ENCODE assay signal across 19 cellular contexts in the genomic region with DNA sequence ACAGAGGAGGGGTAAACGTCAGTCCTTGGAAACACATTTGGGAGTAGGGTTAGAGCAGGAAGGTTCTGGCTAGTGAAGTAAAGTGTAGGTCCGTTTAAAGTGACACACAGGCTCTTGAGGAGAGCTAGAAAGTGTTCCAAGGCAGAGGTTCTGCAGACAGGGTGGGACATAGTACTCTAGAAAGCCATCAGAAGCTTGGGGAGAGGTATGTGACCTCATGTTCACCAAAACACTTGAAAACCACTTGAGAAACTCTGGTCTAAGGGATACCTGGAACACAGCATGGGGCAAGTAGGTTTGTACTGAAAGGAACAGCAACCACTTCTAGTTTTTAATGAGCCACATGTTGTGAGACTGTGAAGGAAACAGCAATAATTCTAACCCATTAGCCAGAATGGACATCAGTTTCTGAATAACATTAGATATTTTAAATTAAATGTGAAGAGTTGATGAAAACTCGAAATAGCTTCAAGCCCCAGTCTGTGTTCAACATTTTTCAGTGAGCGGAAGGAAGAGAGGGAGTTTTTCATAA. TPM values are rescaled to one million over a fixed set of nuclear protein-coding genes. Genes with fewer than 3 reads are reported as not detected.
DNase-seq lines count a peak whose midpoint lies in the region; ATAC-seq and TF ChIP-seq lines count a peak whose summit lies in the region.
"Had no signal": no experiment of that assay in that cellular context is flagged by ENCODE, and none has a peak within 500 bp of the region (broad histone marks: within the 10 kb centered on the region; RNA-seq: fewer than 3 reads in every experiment).

No MANE protein-coding gene starts in this region.

- peak; percentile 6 for ATAC-seq in left lobe of liver
- ATAC-seq in GM21381 (IDR thresholded peaks at IDR 0.05; ENCODE audit: unreplicated experiment): no peak
- ATAC-seq: heart left ventricle; stimulated activated effector memory CD8-positive, alpha-beta T cell treated with anti-CD3 and anti-CD28 coated beads, Interleukin-12 subunit alpha, Interleukin-12 subunit beta, amount 100 ng/mL, for 72 hours; T-helper 17 cell had no signal

- H3F3A ChIP-seq in OCI-LY1 (ENCODE audit: insufficient read depth, low read length): peaks cover 5% of the 10 kb centered on the region; the same call in 1 of the 2 replicates
- H3F3A ChIP-seq in smooth muscle cell (ENCODE audit: low read depth): peaks cover 8% of the 10 kb centered on the region

- H3K36me3 ChIP-seq in OCI-LY1 (ENCODE audit: insufficient read depth, low read length): peaks cover 72% of the 10 kb centered on the region; the same call in 1 of the 2 replicates
- H3K36me3 ChIP-seq in smooth muscle cell (ENCODE audit: low read depth): no peaks in the 10 kb centered on the region
- H3K36me3 ChIP-seq: breast epithelium, suprapubic skin had no signal

- H3K4me1 ChIP-seq in OCI-LY1 (ENCODE audit: insufficient read depth, low read length, severe bottlenecking) (peaks cover 67% of the 10 kb centered on the region), smooth muscle cell (ENCODE audit: low read depth) (peaks cover 49% of the 10 kb centered on the region)
- H3K4me1 ChIP-seq: breast epithelium, suprapubic skin had no signal

- H3K9ac ChIP-seq in OCI-LY1 (ENCODE audit: low read length) (peak overlapping the region; percentile 6; the same call in 1 of the 2 replicates), smooth muscle cell (ENCODE audit: low read depth) (no peak overlapping the region)

- H2AFZ ChIP-seq in OCI-LY1 (ENCODE audit: low read length): no peak overlapping the region
- no peak overlapping the region for H2AFZ ChIP-seq in smooth muscle cell (ENCODE audit: low read depth)

- WGBS in smooth muscle cell (ENCODE audit: low lambda C conversion rate): 89% methylated on average over 4 of the region's 4 CpGs

- H3K4me3 ChIP-seq in OCI-LY1 (ENCODE audit: low read depth, low read length, poor library complexity, severe bottlenecking) (no peak overlapping the region), smooth muscle cell (no peak overlapping the region)
- H3K4me3 ChIP-seq: breast epithelium, heart left ventricle, suprapubic skin had no signal

- DNase-seq in NCI-H2107 treated with DMSO at 0.1 percent for 48 hours (lab: John Stamatoyannopoulos, UW; ENCODE audit: unreplicated experiment) (peak; percentile 57), NCI-H2107 (lab: John Stamatoyannopoulos, UW) (no peak), left lobe of liver (ENCODE audit: low spot score) (no peak), smooth muscle cell (lab: John Stamatoyannopoulos, UW; ENCODE audit: unreplicated experiment) (no peak)
- DNase-seq in activated CD8-positive, alpha-beta memory T cell treated with anti-CD3 and anti-CD28 coated beads, Interleukin-2, amount 50 U/mL, for 4 hours: no peak
- DNase-seq in effector CD4-positive, alpha-beta T cell: no peak
- DNase-seq: activated effector memory CD4-positive, alpha-beta T cell treated with anti-CD3 and anti-CD28 coated beads, Interleukin-2, amount 50 U/mL, for 16 hours; COR-L47; cortex of kidney; heart left ventricle; KBM-7; MV-4-11; T-helper 17 cell had no signal

- no peaks in the 10 kb centered on the region for H3K27me3 ChIP-seq in OCI-LY1 (ENCODE audit: insufficient read depth, low read length)
- H3K27me3 ChIP-seq in smooth muscle cell (ENCODE audit: low read depth): no peaks in the 10 kb centered on the region
- H3K27me3 ChIP-seq: breast epithelium, suprapubic skin had no signal

- H3K9me3 ChIP-seq in OCI-LY1 (ENCODE audit: low read length) (no peaks in the 10 kb centered on the region), smooth muscle cell (replicated peaks; ENCODE audit: low read depth) (no peaks in the 10 kb centered on the region)
- H3K9me3 ChIP-seq: breast epithelium, heart left ventricle, suprapubic skin had no signal

- H3K27ac ChIP-seq in OCI-LY1 (ENCODE audit: low read depth, low read length, poor library complexity, severe bottlenecking): peak overlapping the region; percentile 94
- H3K27ac ChIP-seq in smooth muscle cell (ENCODE audit: low read depth): no peak overlapping the region
- H3K27ac ChIP-seq: breast epithelium, heart left ventricle, suprapubic skin had no signal

- TF ChIP-seq CTCF in OCI-LY1 (IDR thresholded peaks at IDR 0.05; ENCODE audit: low read length): no peak
- TF ChIP-seq CTCF in smooth muscle cell (IDR thresholded peaks at IDR 0.05; ENCODE audit: borderline replicate concordance, insufficient read depth, poor library complexity, severe bottlenecking): no peak

- no peaks in the 10 kb centered on the region for H3K9me2 ChIP-seq in OCI-LY1 (ENCODE audit: low read depth, low read length)

- H3K4me2 ChIP-seq in OCI-LY1 (ENCODE audit: low read length): peak overlapping the region; percentile 22; the same call in 1 of the 2 replicates
- H3K4me2 ChIP-seq in smooth muscle cell: peak overlapping the region; percentile 70

- H3K79me2 ChIP-seq in OCI-LY1 (ENCODE audit: insufficient read depth, low read length): 0 out of 2 replicates have a peak, but pooled peaks cover 5% of the 10 kb centered on the region
- no peaks in the 10 kb centered on the region for H3K79me2 ChIP-seq in smooth muscle cell (ENCODE audit: low read depth)

- H4K20me1 ChIP-seq in OCI-LY1 (ENCODE audit: insufficient read depth, low read length) (no peaks in the 10 kb centered on the region), smooth muscle cell (ENCODE audit: low read depth) (no peaks in the 10 kb centered on the region)

RNA-seq across cellular contexts. Expression of a gene that starts 49.0 kb away (rescaled TPM):
- total RNA-seq in left lobe of liver (1.7 TPM), smooth muscle cell (0.67 and 3.0 TPM in 2 replicates)
- polyA plus RNA-seq in smooth muscle cell: 2.7 and 4.0 TPM in 2 replicates
- polyA plus RNA-seq: BJ had no signal
